ENCODE assay signal across 8 cellular contexts in genomic region chr9:70080481-70081119, GRCh38. TPM values are rescaled to one million over a fixed set of nuclear protein-coding genes. Genes with fewer than 3 reads are reported as not detected.
DNase-seq lines count a peak whose midpoint lies in the region; ATAC-seq and TF ChIP-seq lines count a peak whose summit lies in the region.

No MANE protein-coding gene starts in this region.

- H3K9me3 Mint-ChIP-seq in nephron progenitor cell (no peaks in the 10 kb centered on the region), immature natural killer cell (peaks cover 0 to 1% (median 0%) of the 10 kb centered on the region in 6 donors)

- H3K4me1 Mint-ChIP-seq in nephron progenitor cell (peaks cover 19% of the 10 kb centered on the region), immature natural killer cell (peaks cover 0 to 7% of the 10 kb centered on the region in 2 donors)

- DNase-seq in DMS153 (lab: John Stamatoyannopoulos, UW) = peak; percentile 74
- peak; percentile 40 to 60 for DNase-seq in NCI-H1930 (lab: John Stamatoyannopoulos, UW)
- no peak for DNase-seq in coronary artery (ENCODE audit: low spot score)
- DNase-seq in nephron progenitor cell = no peak
- DNase-seq in stimulated activated CD4-positive, alpha-beta T cell treated with anti-CD3 and anti-CD28 coated beads, Interleukin-2, amount 100 ng/mL, for 24 hours = no peak
- no peak for DNase-seq in immature natural killer cell
- no peak for DNase-seq in COLO829 (ENCODE audit: low spot score)

- TF ChIP-seq CTCF in coronary artery (IDR thresholded peaks at IDR 0.05) = no peak
- no peak for TF ChIP-seq CTCF in nephron progenitor cell (IDR thresholded peaks at IDR 0.05)

- H3K4me3 ChIP-seq in coronary artery = peak overlapping the region; percentile 11

- ATAC-seq in GM19351 (IDR thresholded peaks at IDR 0.05; ENCODE audit: unreplicated experiment) = no peak

- no peaks in the 10 kb centered on the region for H3K36me3 Mint-ChIP-seq in nephron progenitor cell (ENCODE audit: low read depth)
- H3K36me3 Mint-ChIP-seq in immature natural killer cell = no peaks in the 10 kb centered on the region

- H3K27ac Mint-ChIP-seq in nephron progenitor cell (peak overlapping the region; percentile 4), immature natural killer cell (peak overlapping the region in 1 of 6 donors; percentile 4)

- H3K27ac ChIP-seq in coronary artery = peak overlapping the region; percentile 55 to 83

- H3K27me3 Mint-ChIP-seq in nephron progenitor cell (ENCODE audit: low read depth, poor library complexity) = peaks cover 3% of the 10 kb centered on the region
- H3K27me3 Mint-ChIP-seq in immature natural killer cell (ENCODE audit: low read depth in 3 of 3) = peaks cover 0 to 9% (median 2%) of the 10 kb centered on the region in 3 donors

- H3K4me3 Mint-ChIP-seq in nephron progenitor cell = no peak overlapping the region
- peak overlapping the region in 1 of 5 donors; percentile 28 for H3K4me3 Mint-ChIP-seq in immature natural killer cell

RNA-seq across cellular contexts. Expression of gene MAMDC2, which starts 37.0 kb away (rescaled TPM):
- polyA plus RNA-seq in immature natural killer cell = under 1 TPM in 2 of 3 donors, not detected in 1; 0.22 to 0.81 TPM

Comparison
In these comparisons a context has a peak if more than half of its experiments do, and no peak if none do; other contexts are left out.
1. DNase-seq: peak in DMS153 (single experiment) and NCI-H1930 (2 of 2); none in coronary artery (single experiment), nephron progenitor cell (single experiment), stimulated activated CD4-positive, alpha-beta T cell treated with anti-CD3 and anti-CD28 coated beads, Interleukin-2, amount 100 ng/mL, for 24 hours (0 of 2), immature natural killer cell (0 of 3) and COLO829 (single experiment).